ENCODE assay signal across 9 cellular contexts in genomic region chr6:135568366-135568765, GRCh38.
DNase-seq lines count a peak whose midpoint lies in the region; ATAC-seq and TF ChIP-seq lines count a peak whose summit lies in the region.
"Had no signal": no experiment of that assay in that cellular context is flagged by ENCODE, and none has a peak within 500 bp of the region (broad histone marks: within the 10 kb centered on the region; RNA-seq: fewer than 3 reads in every experiment).

No MANE protein-coding gene starts in this region.

- no peaks in the 10 kb centered on the region for H3K36me3 ChIP-seq in tibial artery

- intact Hi-C loops in tibial artery (cut with DNase I; ENCODE audit: low total_unique reads): no loop called here

- H3K9me3 Mint-ChIP-seq in activated T-cell treated with anti-CD3 and anti-CD28 coated beads, Interleukin-2, amount 50 U/mL, for 4 hours: no peaks in the 10 kb centered on the region
- H3K9me3 Mint-ChIP-seq: naive thymus-derived CD8-positive, alpha-beta T cell had no signal

- no peak for TF ChIP-seq CTCF in tibial artery (IDR thresholded peaks at IDR 0.05)

- H3K4me3 Mint-ChIP-seq in activated T-cell treated with anti-CD3 and anti-CD28 coated beads, Interleukin-2, amount 50 U/mL, for 4 hours: no peak overlapping the region
- H3K4me3 Mint-ChIP-seq: naive thymus-derived CD8-positive, alpha-beta T cell had no signal

- peaks cover 0 to 6% (median 0%) of the 10 kb centered on the region in 4 donors for H3K4me1 ChIP-seq in tibial artery

- H3K9me3 ChIP-seq in tibial artery: no peaks in the 10 kb centered on the region

- peaks cover 4% of the 10 kb centered on the region for H3K27me3 Mint-ChIP-seq in activated T-cell treated with anti-CD3 and anti-CD28 coated beads, Interleukin-2, amount 50 U/mL, for 4 hours (ENCODE audit: low read depth)

- H3K27me3 ChIP-seq in tibial artery: no peaks in the 10 kb centered on the region

- DNase-seq in activated T-cell treated with anti-CD3 and anti-CD28 coated beads, Interleukin-2, amount 50 U/mL, for 4 hours: no peak
- peak; percentile 79 to 96 for DNase-seq in lung microvascular endothelial cell (ENCODE audit: low read depth in 2 of 2)
- DNase-seq in hippocampal formation (lab: John Stamatoyannopoulos, UW): no peak
- no peak for DNase-seq in tibial artery

- H3K27ac ChIP-seq in tibial artery: no peak overlapping the region

- peaks cover 17% of the 10 kb centered on the region for H3K4me1 Mint-ChIP-seq in activated T-cell treated with anti-CD3 and anti-CD28 coated beads, Interleukin-2, amount 50 U/mL, for 4 hours (ENCODE audit: low read depth)

- ATAC-seq in GM18499 (IDR thresholded peaks at IDR 0.05; ENCODE audit: insufficient read depth, unreplicated experiment) (peak; percentile 79), HG02938 (IDR thresholded peaks at IDR 0.05; ENCODE audit: unreplicated experiment) (peak; percentile 73), GM18517 (IDR thresholded peaks at IDR 0.05; ENCODE audit: unreplicated experiment) (no peak), HG03159 (IDR thresholded peaks at IDR 0.05; ENCODE audit: unreplicated experiment) (no peak)
- peak; percentile 69 to 90 for ATAC-seq in activated T-cell treated with anti-CD3 and anti-CD28 coated beads, Interleukin-2, amount 50 U/mL, for 4 hours

- H3K4me3 ChIP-seq in tibial artery: no peak overlapping the region

- no peaks in the 10 kb centered on the region for H3K36me3 Mint-ChIP-seq in activated T-cell treated with anti-CD3 and anti-CD28 coated beads, Interleukin-2, amount 50 U/mL, for 4 hours (ENCODE audit: insufficient read depth)
- H3K36me3 Mint-ChIP-seq: naive thymus-derived CD8-positive, alpha-beta T cell had no signal

Comparison
In these comparisons a context has a peak if more than half of its experiments do, and no peak if none do; other contexts are left out.
1. ATAC-seq: peak in GM18499 (single experiment), HG02938 (single experiment) and activated T-cell treated with anti-CD3 and anti-CD28 coated beads, Interleukin-2, amount 50 U/mL, for 4 hours (2 of 2); none in GM18517 (single experiment) and HG03159 (single experiment).
2. DNase-seq: peak in lung microvascular endothelial cell (2 of 2); none in activated T-cell treated with anti-CD3 and anti-CD28 coated beads, Interleukin-2, amount 50 U/mL, for 4 hours (single experiment), hippocampal formation (0 of 2) and tibial artery (0 of 2).